ENCODE assay signal across 1 cellular context in the genomic region with DNA sequence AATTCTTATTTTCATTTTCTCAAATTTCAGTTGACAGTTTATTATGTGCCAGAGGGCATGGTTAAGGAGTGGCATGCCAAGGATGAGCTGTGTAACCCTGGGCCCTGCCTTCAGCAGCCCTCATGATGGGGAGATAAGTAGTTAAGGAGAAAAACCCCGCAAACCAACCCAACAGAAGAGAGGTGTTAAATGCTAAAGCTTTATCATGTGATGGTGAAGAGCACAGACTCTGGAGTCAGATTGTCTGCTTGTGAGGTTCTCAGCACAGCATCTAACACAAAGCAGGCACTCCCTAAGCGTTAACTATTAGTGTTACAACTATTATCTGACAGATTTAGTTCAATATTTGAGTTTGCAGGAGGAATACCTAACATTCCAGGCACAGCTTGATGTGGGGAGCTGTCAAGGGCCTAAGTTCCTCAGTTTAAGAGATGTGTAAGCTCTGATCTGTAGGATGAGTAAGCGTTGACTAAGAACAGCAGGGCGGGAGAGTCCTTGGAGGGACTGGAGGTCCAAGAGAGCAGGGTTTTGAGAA.
A peak's percentile ranks its signal among the peaks of the same experiment; 100 is the strongest.
TF ChIP-seq lines count a peak whose summit lies in the region.

No MANE protein-coding gene starts in this region.

TF ChIP-seq in H1, 55 proteins besides CTCF, POLR2A, EP300 and RAD21 (continued from another document):
- no peak for TF ChIP-seq HDAC2 (IDR thresholded peaks at IDR 0.05; ENCODE audit: borderline replicate concordance in 1 of 2, low read depth in 2 of 2, low read length in 2 of 2)
- peak; percentile 99 for TF ChIP-seq TEAD4 (IDR thresholded peaks at IDR 0.05; ENCODE audit: low read depth, low read length)
- no peak for TF ChIP-seq CREB1 (IDR thresholded peaks at IDR 0.05)
- peak; percentile 56; the same call in 1 of the 2 replicates for TF ChIP-seq JUND (IDR thresholded peaks at IDR 0.05; ENCODE audit: low read length)
- TF ChIP-seq, protein P1, sequence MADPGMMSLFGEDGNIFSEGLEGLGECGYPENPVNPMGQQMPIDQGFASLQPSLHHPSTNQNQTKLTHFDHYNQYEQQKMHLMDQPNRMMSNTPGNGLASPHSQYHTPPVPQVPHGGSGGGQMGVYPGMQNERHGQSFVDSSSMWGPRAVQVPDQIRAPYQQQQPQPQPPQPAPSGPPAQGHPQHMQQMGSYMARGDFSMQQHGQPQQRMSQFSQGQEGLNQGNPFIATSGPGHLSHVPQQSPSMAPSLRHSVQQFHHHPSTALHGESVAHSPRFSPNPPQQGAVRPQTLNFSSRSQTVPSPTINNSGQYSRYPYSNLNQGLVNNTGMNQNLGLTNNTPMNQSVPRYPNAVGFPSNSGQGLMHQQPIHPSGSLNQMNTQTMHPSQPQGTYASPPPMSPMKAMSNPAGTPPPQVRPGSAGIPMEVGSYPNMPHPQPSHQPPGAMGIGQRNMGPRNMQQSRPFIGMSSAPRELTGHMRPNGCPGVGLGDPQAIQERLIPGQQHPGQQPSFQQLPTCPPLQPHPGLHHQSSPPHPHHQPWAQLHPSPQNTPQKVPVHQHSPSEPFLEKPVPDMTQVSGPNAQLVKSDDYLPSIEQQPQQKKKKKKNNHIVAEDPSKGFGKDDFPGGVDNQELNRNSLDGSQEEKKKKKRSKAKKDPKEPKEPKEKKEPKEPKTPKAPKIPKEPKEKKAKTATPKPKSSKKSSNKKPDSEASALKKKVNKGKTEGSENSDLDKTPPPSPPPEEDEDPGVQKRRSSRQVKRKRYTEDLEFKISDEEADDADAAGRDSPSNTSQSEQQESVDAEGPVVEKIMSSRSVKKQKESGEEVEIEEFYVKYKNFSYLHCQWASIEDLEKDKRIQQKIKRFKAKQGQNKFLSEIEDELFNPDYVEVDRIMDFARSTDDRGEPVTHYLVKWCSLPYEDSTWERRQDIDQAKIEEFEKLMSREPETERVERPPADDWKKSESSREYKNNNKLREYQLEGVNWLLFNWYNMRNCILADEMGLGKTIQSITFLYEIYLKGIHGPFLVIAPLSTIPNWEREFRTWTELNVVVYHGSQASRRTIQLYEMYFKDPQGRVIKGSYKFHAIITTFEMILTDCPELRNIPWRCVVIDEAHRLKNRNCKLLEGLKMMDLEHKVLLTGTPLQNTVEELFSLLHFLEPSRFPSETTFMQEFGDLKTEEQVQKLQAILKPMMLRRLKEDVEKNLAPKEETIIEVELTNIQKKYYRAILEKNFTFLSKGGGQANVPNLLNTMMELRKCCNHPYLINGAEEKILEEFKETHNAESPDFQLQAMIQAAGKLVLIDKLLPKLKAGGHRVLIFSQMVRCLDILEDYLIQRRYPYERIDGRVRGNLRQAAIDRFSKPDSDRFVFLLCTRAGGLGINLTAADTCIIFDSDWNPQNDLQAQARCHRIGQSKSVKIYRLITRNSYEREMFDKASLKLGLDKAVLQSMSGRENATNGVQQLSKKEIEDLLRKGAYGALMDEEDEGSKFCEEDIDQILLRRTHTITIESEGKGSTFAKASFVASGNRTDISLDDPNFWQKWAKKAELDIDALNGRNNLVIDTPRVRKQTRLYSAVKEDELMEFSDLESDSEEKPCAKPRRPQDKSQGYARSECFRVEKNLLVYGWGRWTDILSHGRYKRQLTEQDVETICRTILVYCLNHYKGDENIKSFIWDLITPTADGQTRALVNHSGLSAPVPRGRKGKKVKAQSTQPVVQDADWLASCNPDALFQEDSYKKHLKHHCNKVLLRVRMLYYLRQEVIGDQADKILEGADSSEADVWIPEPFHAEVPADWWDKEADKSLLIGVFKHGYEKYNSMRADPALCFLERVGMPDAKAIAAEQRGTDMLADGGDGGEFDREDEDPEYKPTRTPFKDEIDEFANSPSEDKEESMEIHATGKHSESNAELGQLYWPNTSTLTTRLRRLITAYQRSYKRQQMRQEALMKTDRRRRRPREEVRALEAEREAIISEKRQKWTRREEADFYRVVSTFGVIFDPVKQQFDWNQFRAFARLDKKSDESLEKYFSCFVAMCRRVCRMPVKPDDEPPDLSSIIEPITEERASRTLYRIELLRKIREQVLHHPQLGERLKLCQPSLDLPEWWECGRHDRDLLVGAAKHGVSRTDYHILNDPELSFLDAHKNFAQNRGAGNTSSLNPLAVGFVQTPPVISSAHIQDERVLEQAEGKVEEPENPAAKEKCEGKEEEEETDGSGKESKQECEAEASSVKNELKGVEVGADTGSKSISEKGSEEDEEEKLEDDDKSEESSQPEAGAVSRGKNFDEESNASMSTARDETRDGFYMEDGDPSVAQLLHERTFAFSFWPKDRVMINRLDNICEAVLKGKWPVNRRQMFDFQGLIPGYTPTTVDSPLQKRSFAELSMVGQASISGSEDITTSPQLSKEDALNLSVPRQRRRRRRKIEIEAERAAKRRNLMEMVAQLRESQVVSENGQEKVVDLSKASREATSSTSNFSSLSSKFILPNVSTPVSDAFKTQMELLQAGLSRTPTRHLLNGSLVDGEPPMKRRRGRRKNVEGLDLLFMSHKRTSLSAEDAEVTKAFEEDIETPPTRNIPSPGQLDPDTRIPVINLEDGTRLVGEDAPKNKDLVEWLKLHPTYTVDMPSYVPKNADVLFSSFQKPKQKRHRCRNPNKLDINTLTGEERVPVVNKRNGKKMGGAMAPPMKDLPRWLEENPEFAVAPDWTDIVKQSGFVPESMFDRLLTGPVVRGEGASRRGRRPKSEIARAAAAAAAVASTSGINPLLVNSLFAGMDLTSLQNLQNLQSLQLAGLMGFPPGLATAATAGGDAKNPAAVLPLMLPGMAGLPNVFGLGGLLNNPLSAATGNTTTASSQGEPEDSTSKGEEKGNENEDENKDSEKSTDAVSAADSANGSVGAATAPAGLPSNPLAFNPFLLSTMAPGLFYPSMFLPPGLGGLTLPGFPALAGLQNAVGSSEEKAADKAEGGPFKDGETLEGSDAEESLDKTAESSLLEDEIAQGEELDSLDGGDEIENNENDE (IDR thresholded peaks at IDR 0.05; ENCODE audit: insufficient replicate concordance, low read length) = peak; percentile 52
- TF ChIP-seq NANOG (IDR thresholded peaks at IDR 0.05; ENCODE audit: insufficient read depth, low read depth, low read length, poor library complexity, severe bottlenecking) = peak; percentile 75
- TF ChIP-seq E2F6 (IDR thresholded peaks at IDR 0.05) = no peak
- peak; percentile 72 for TF ChIP-seq BACH1 (IDR thresholded peaks at IDR 0.05; ENCODE audit: low read length)
- 0 out of 2 replicates have a peak, but pooled peaks have one; percentile 26 for TF ChIP-seq TCF12 (IDR thresholded peaks at IDR 0.05; ENCODE audit: low read depth, low read length)
- TF ChIP-seq SRF (IDR thresholded peaks at IDR 0.05; ENCODE audit: low read depth, low read length) = no peak
- no peak for TF ChIP-seq YY1 (IDR thresholded peaks at IDR 0.05; ENCODE audit: low read depth, low read length)
- TF ChIP-seq, protein P2, sequence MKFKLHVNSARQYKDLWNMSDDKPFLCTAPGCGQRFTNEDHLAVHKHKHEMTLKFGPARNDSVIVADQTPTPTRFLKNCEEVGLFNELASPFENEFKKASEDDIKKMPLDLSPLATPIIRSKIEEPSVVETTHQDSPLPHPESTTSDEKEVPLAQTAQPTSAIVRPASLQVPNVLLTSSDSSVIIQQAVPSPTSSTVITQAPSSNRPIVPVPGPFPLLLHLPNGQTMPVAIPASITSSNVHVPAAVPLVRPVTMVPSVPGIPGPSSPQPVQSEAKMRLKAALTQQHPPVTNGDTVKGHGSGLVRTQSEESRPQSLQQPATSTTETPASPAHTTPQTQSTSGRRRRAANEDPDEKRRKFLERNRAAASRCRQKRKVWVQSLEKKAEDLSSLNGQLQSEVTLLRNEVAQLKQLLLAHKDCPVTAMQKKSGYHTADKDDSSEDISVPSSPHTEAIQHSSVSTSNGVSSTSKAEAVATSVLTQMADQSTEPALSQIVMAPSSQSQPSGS (IDR thresholded peaks at IDR 0.05; ENCODE audit: low read length) = peak; percentile 25; the same call in 1 of the 2 replicates
